In genomic region chr3:4866841-4867240, GRCh38 we compare ENCODE assay signal across 10 cellular contexts.
DNase-seq lines count a peak whose midpoint lies in the region; ATAC-seq and TF ChIP-seq lines count a peak whose summit lies in the region.
"Had no signal": no experiment of that assay in that cellular context is flagged by ENCODE, and none has a peak within 500 bp of the region (broad histone marks: within the 10 kb centered on the region; RNA-seq: fewer than 3 reads in every experiment).

No MANE protein-coding gene starts in this region.

- H3K9me3 ChIP-seq in gastroesophageal sphincter (peaks cover 0 to 1% (median 0%) of the 10 kb centered on the region in 3 donors), stomach smooth muscle (ENCODE audit: control insufficient read depth in 2 of 2, low read length in 2 of 2) (no peaks in the 10 kb centered on the region)

- peaks cover 7% of the 10 kb centered on the region for H3K9me3 Mint-ChIP-seq in activated CD4-positive, alpha-beta T cell treated with anti-CD3 and anti-CD28 coated beads for 36 hours (ENCODE audit: low read depth)
- peaks cover 27% of the 10 kb centered on the region for H3K9me3 Mint-ChIP-seq in activated T-helper 2 cell treated with anti-CD3 and anti-CD28 coated beads, Interferon-gamma antibody, Interleukin-2, Interleukin-4, amounts not matched to agents 10 μg/mL and 5 μg/mL and 100 μg/mL, durations not matched to agents 14 hours and 24 hours and 36 hours
- peaks cover 10% of the 10 kb centered on the region for H3K9me3 Mint-ChIP-seq in stimulated activated memory B cell treated with anti-CD40 and anti-IgM and Interleukin-4, amounts not matched to agents 10 μg/mL and 1 μg/mL and 100 μg/mL, for 72 hours

- intact Hi-C loops in activated CD4-positive, alpha-beta T cell treated with anti-CD3 and anti-CD28 coated beads for 36 hours (cut with DNase I, micrococcal nuclease): no loop called here
- intact Hi-C loops in activated T-helper 2 cell treated with anti-CD3 and anti-CD28 coated beads, Interferon-gamma antibody, Interleukin-2, Interleukin-4, amounts not matched to agents 10 μg/mL and 5 μg/mL and 100 μg/mL, durations not matched to agents 14 hours and 24 hours and 36 hours (cut with micrococcal nuclease): no loop called here

- TF ChIP-seq POLR2A in gastroesophageal sphincter (IDR thresholded peaks at IDR 0.05): no peak

- POLR2A ChIA-PET in activated CD4-positive, alpha-beta T cell treated with anti-CD3 and anti-CD28 coated beads for 36 hours (lab: Charles Lee): interaction anchor here (0.5 to 1.2 kb wide), 4 partner anchors 25 to 321 kb away, joined by 3 to 4 read pairs (median 3); partner anchors contain the start of gene EDEM1

- H3K4me1 ChIP-seq in gastroesophageal sphincter (peaks cover 3 to 37% (median 10%) of the 10 kb centered on the region in 3 donors), stomach smooth muscle (ENCODE audit: control insufficient read depth, insufficient read depth, low read length) (peaks cover 22% of the 10 kb centered on the region)

- CTCF ChIA-PET in activated CD4-positive, alpha-beta T cell treated with anti-CD3 and anti-CD28 coated beads for 36 hours (lab: Charles Lee): interaction anchor here (0.5 to 1.6 kb wide), 7 partner anchors 12 to 150 kb away, joined by 3 to 6 read pairs (median 3); no protein-coding TSS in a partner anchor

- no peak for TF ChIP-seq CTCF in gastroesophageal sphincter (IDR thresholded peaks at IDR 0.05)

- H3K36me3 ChIP-seq in gastroesophageal sphincter (no peaks in the 10 kb centered on the region), stomach smooth muscle (ENCODE audit: control insufficient read depth in 2 of 2, insufficient read depth in 2 of 2, low read length in 2 of 2) (no peaks in the 10 kb centered on the region)

- ATAC-seq in activated CD4-positive, alpha-beta T cell treated with anti-CD3 and anti-CD28 coated beads for 36 hours: no peak
- ATAC-seq in gastroesophageal sphincter: no peak
- no peak for ATAC-seq in stimulated activated memory B cell treated with anti-CD40 and anti-IgM and Interleukin-4, amounts not matched to agents 10 μg/mL and 1 μg/mL and 100 μg/mL, for 72 hours

- TF ChIP-seq EP300 in gastroesophageal sphincter (IDR thresholded peaks at IDR 0.05): no peak

- peak overlapping the region; percentile 92 for H3K27ac Mint-ChIP-seq in activated CD4-positive, alpha-beta T cell treated with anti-CD3 and anti-CD28 coated beads for 36 hours
- H3K27ac Mint-ChIP-seq in activated T-helper 2 cell treated with anti-CD3 and anti-CD28 coated beads, Interferon-gamma antibody, Interleukin-2, Interleukin-4, amounts not matched to agents 10 μg/mL and 5 μg/mL and 100 μg/mL, durations not matched to agents 14 hours and 24 hours and 36 hours: peak overlapping the region; percentile 92
- no peak overlapping the region for H3K27ac Mint-ChIP-seq in stimulated activated memory B cell treated with anti-CD40 and anti-IgM and Interleukin-4, amounts not matched to agents 10 μg/mL and 1 μg/mL and 100 μg/mL, for 72 hours

- H3K4me1 Mint-ChIP-seq in activated CD4-positive, alpha-beta T cell treated with anti-CD3 and anti-CD28 coated beads for 36 hours: peaks cover 40% of the 10 kb centered on the region
- peaks cover 48% of the 10 kb centered on the region for H3K4me1 Mint-ChIP-seq in activated T-helper 2 cell treated with anti-CD3 and anti-CD28 coated beads, Interferon-gamma antibody, Interleukin-2, Interleukin-4, amounts not matched to agents 10 μg/mL and 5 μg/mL and 100 μg/mL, durations not matched to agents 14 hours and 24 hours and 36 hours (ENCODE audit: low read depth)
- peaks cover 8% of the 10 kb centered on the region for H3K4me1 Mint-ChIP-seq in stimulated activated memory B cell treated with anti-CD40 and anti-IgM and Interleukin-4, amounts not matched to agents 10 μg/mL and 1 μg/mL and 100 μg/mL, for 72 hours

- H3K36me3 Mint-ChIP-seq in activated CD4-positive, alpha-beta T cell treated with anti-CD3 and anti-CD28 coated beads for 36 hours (ENCODE audit: low read depth): peaks cover 20% of the 10 kb centered on the region
- H3K36me3 Mint-ChIP-seq in activated T-helper 2 cell treated with anti-CD3 and anti-CD28 coated beads, Interferon-gamma antibody, Interleukin-2, Interleukin-4, amounts not matched to agents 10 μg/mL and 5 μg/mL and 100 μg/mL, durations not matched to agents 14 hours and 24 hours and 36 hours (ENCODE audit: low read depth): peaks cover 37% of the 10 kb centered on the region
- H3K36me3 Mint-ChIP-seq in stimulated activated memory B cell treated with anti-CD40 and anti-IgM and Interleukin-4, amounts not matched to agents 10 μg/mL and 1 μg/mL and 100 μg/mL, for 72 hours: peaks cover 19% of the 10 kb centered on the region

- no peaks in the 10 kb centered on the region for H3K27me3 Mint-ChIP-seq in activated CD4-positive, alpha-beta T cell treated with anti-CD3 and anti-CD28 coated beads for 36 hours
- no peaks in the 10 kb centered on the region for H3K27me3 Mint-ChIP-seq in activated T-helper 2 cell treated with anti-CD3 and anti-CD28 coated beads, Interferon-gamma antibody, Interleukin-2, Interleukin-4, amounts not matched to agents 10 μg/mL and 5 μg/mL and 100 μg/mL, durations not matched to agents 14 hours and 24 hours and 36 hours (ENCODE audit: low read depth)
- H3K27me3 Mint-ChIP-seq in stimulated activated memory B cell treated with anti-CD40 and anti-IgM and Interleukin-4, amounts not matched to agents 10 μg/mL and 1 μg/mL and 100 μg/mL, for 72 hours: no peaks in the 10 kb centered on the region

- DNase-seq in activated CD4-positive, alpha-beta T cell treated with anti-CD3 and anti-CD28 coated beads for 36 hours: no peak
- DNase-seq in activated CD4-positive, alpha-beta T cell treated with anti-CD3 and anti-CD28 coated beads for 4 hours: no peak
- no peak for DNase-seq in activated T-helper 2 cell treated with anti-CD3 and anti-CD28 coated beads, Interferon-gamma antibody, Interleukin-2, Interleukin-4, amounts not matched to agents 10 μg/mL and 5 μg/mL and 100 μg/mL, durations not matched to agents 14 hours and 24 hours and 36 hours (ENCODE audit: low spot score)
- DNase-seq in HUDEP-2 (lab: John Stamatoyannopoulos, UW; ENCODE audit: unreplicated experiment in 76 of 76) (no peak), C1 segment of cervical spinal cord (lab: John Stamatoyannopoulos, UW) (no peak)
- DNase-seq: SW 1271 had no signal

- H3K27ac ChIP-seq in gastroesophageal sphincter (peak overlapping the region; percentile 90 to 96 (median 94)), stomach smooth muscle (ENCODE audit: low read length) (peak overlapping the region; percentile 100)
- H3K27ac ChIP-seq: C4-2B had no signal

- H3K4me3 ChIP-seq in gastroesophageal sphincter (no peak overlapping the region), stomach smooth muscle (ENCODE audit: low read length in 2 of 2) (peak overlapping the region; percentile 45 to 75)

- WGBS in gastroesophageal sphincter (ENCODE audit: low coverage in 1 of 2), 2 donors: 27 to 51% methylated on average over 6 of the region's 6 CpGs

- H3K27me3 ChIP-seq in gastroesophageal sphincter (no peaks in the 10 kb centered on the region), stomach smooth muscle (ENCODE audit: control insufficient read depth in 1 of 2, insufficient read depth in 2 of 2, low read length in 2 of 2) (no peaks in the 10 kb centered on the region)

- H3K4me3 Mint-ChIP-seq in activated CD4-positive, alpha-beta T cell treated with anti-CD3 and anti-CD28 coated beads for 36 hours: peak overlapping the region; percentile 80
- peak overlapping the region; percentile 82 for H3K4me3 Mint-ChIP-seq in activated T-helper 2 cell treated with anti-CD3 and anti-CD28 coated beads, Interferon-gamma antibody, Interleukin-2, Interleukin-4, amounts not matched to agents 10 μg/mL and 5 μg/mL and 100 μg/mL, durations not matched to agents 14 hours and 24 hours and 36 hours (ENCODE audit: low read depth)
- no peak overlapping the region for H3K4me3 Mint-ChIP-seq in stimulated activated memory B cell treated with anti-CD40 and anti-IgM and Interleukin-4, amounts not matched to agents 10 μg/mL and 1 μg/mL and 100 μg/mL, for 72 hours

- peak overlapping the region in 1 of 2 donors; percentile 88 for H3K9ac ChIP-seq in stomach smooth muscle (ENCODE audit: low read length in 2 of 2)

Comparison
In these comparisons a context has a peak if more than half of its experiments do, and no peak if none do; other contexts are left out.
1. H3K4me3 ChIP-seq: peak in stomach smooth muscle (2 of 2); none in gastroesophageal sphincter (0 of 2).